ENCODE assay signal across 12 cellular contexts in genomic region chr1:66373072-66373685, GRCh38.
DNase-seq lines count a peak whose midpoint lies in the region; ATAC-seq lines count a peak whose summit lies in the region.
"Had no signal": no experiment of that assay in that cellular context is flagged by ENCODE, and none has a peak within 500 bp of the region (broad histone marks: within the 10 kb centered on the region; RNA-seq: fewer than 3 reads in every experiment).

No MANE protein-coding gene starts in this region.

- H3K9me3 Mint-ChIP-seq in activated naive CD8-positive, alpha-beta T cell treated with anti-CD3 and anti-CD28 coated beads, Interleukin-2, amount 50 U/mL, for 24 hours, result no peaks in the 10 kb centered on the region

- H3K4me3 Mint-ChIP-seq in activated naive CD8-positive, alpha-beta T cell treated with anti-CD3 and anti-CD28 coated beads, Interleukin-2, amount 50 U/mL, for 24 hours, result peak overlapping the region; percentile 62

- H2AFZ ChIP-seq in neuronal stem cell (ENCODE audit: low read length), result no peak overlapping the region

- no peak overlapping the region for H3K14ac ChIP-seq in neuronal stem cell (ENCODE audit: low read length)

- DNase-seq in MV-4-11 (lab: John Stamatoyannopoulos, UW) (peak; percentile 86), pons (ENCODE audit: low spot score) (peak; percentile 63), neuronal stem cell (ENCODE audit: low spot score) (no peak), mucosa of gallbladder (ENCODE audit: low spot score) (no peak), NCI-H1092 (lab: John Stamatoyannopoulos, UW) (no peak), head of caudate nucleus (no peak)
- DNase-seq in activated naive CD8-positive, alpha-beta T cell treated with anti-CD3 and anti-CD28 coated beads, Interleukin-2, amount 50 U/mL, for 24 hours, result no peak
- DNase-seq: activated gamma-delta T cell treated with Interleukin-2 at 50 U/mL for 16 hours, DMS53, NCI-H446 treated with DMSO at 0.1 percent for 48 hours, ovary had no signal

- no peak overlapping the region for H2BK120ac ChIP-seq in neuronal stem cell (ENCODE audit: low read depth, low read length)

- H2BK12ac ChIP-seq in neuronal stem cell (ENCODE audit: low read length), result no peak overlapping the region

- H2AK5ac ChIP-seq in neuronal stem cell (ENCODE audit: low read depth, low read length), result no peak overlapping the region

- no peaks in the 10 kb centered on the region for H3K27me3 Mint-ChIP-seq in activated naive CD8-positive, alpha-beta T cell treated with anti-CD3 and anti-CD28 coated beads, Interleukin-2, amount 50 U/mL, for 24 hours

- intact Hi-C loops in head of caudate nucleus (cut with DNase I), result loop anchor here (10.0 kb wide), 1 partner anchor 72 kb away; no protein-coding TSS in a partner anchor

- H3K79me1 ChIP-seq in neuronal stem cell (ENCODE audit: low read depth, low read length), result no peaks in the 10 kb centered on the region

- H4K8ac ChIP-seq in neuronal stem cell (ENCODE audit: low read depth, low read length), result no peak overlapping the region

- no peak overlapping the region for H3K4ac ChIP-seq in neuronal stem cell (ENCODE audit: low read length)

- no peak overlapping the region for H3K9ac ChIP-seq in neuronal stem cell (ENCODE audit: low read depth, low read length, poor library complexity)

- H3K36me3 ChIP-seq in neuronal stem cell (replicated peaks in 1 of 2; ENCODE audit: control insufficient read depth in 2 of 2, insufficient read depth in 2 of 2, low read length in 2 of 2), result peaks cover 9 to 64% of the 10 kb centered on the region in 2 donors
- H3K36me3 ChIP-seq: ovary had no signal

- H4K91ac ChIP-seq in neuronal stem cell (ENCODE audit: low read depth, low read length, poor library complexity), result no peak overlapping the region

- H3K18ac ChIP-seq in neuronal stem cell (ENCODE audit: low read length), result no peak overlapping the region

- ATAC-seq in activated naive CD8-positive, alpha-beta T cell treated with anti-CD3 and anti-CD28 coated beads, Interleukin-2, amount 50 U/mL, for 24 hours, result no peak

- H2BK5ac ChIP-seq in neuronal stem cell (ENCODE audit: low read length), result no peak overlapping the region

- H3K4me2 ChIP-seq in neuronal stem cell (ENCODE audit: insufficient read depth, low read length, poor library complexity, severe bottlenecking), result no peak overlapping the region

- WGBS in neuronal stem cell (ENCODE audit: extremely low coverage in 2 of 2, insufficient read length in 2 of 2, insufficient replicate concordance in 1 of 2), 2 donors, result no CpG with 5 or more reads among the region's 6 CpGs

- H3K27ac Mint-ChIP-seq in activated naive CD8-positive, alpha-beta T cell treated with anti-CD3 and anti-CD28 coated beads, Interleukin-2, amount 50 U/mL, for 24 hours, result peak overlapping the region; percentile 95

- H3K4me1 ChIP-seq in neuronal stem cell (ENCODE audit: control insufficient read depth in 2 of 2, insufficient read depth in 1 of 2, low read depth in 1 of 2, low read length in 2 of 2), result peaks cover 6 to 14% of the 10 kb centered on the region in 2 donors

- H3K9me3 ChIP-seq in neuronal stem cell (replicated peaks in 1 of 2; ENCODE audit: control insufficient read depth in 2 of 2, insufficient read depth in 1 of 2, low read depth in 1 of 2, low read length in 2 of 2), result no peaks in the 10 kb centered on the region
- H3K9me3 ChIP-seq: ovary had no signal

- H3K36me3 Mint-ChIP-seq in activated naive CD8-positive, alpha-beta T cell treated with anti-CD3 and anti-CD28 coated beads, Interleukin-2, amount 50 U/mL, for 24 hours (ENCODE audit: low read depth), result peaks cover 40% of the 10 kb centered on the region

- no peak overlapping the region for H2BK15ac ChIP-seq in neuronal stem cell (ENCODE audit: low read length)

- H3K4me3 ChIP-seq in GM08714 (ENCODE audit: low read length), result peak overlapping the region; percentile 5; the same call in 1 of the 2 replicates
- no peak overlapping the region for H3K4me3 ChIP-seq in neuronal stem cell (ENCODE audit: low read length in 2 of 2)
- H3K4me3 ChIP-seq: ovary had no signal

- no peak overlapping the region for H3K23ac ChIP-seq in neuronal stem cell (ENCODE audit: low read depth, low read length, poor library complexity)

- no peak overlapping the region for H3K27ac ChIP-seq in neuronal stem cell (replicated peaks; ENCODE audit: low read length)
- H3K27ac ChIP-seq: ovary had no signal

- no peaks in the 10 kb centered on the region for H3K27me3 ChIP-seq in neuronal stem cell (ENCODE audit: control insufficient read depth in 3 of 3, insufficient read depth in 3 of 3, low read depth in 1 of 3, low read length in 3 of 3)
- H3K27me3 ChIP-seq: ovary had no signal

- peaks cover 86% of the 10 kb centered on the region for H3K4me1 Mint-ChIP-seq in activated naive CD8-positive, alpha-beta T cell treated with anti-CD3 and anti-CD28 coated beads, Interleukin-2, amount 50 U/mL, for 24 hours

Comparison
In these comparisons a context has a peak if more than half of its experiments do, and no peak if none do; other contexts are left out.
1. DNase-seq: peak in MV-4-11 (single experiment) and pons (single experiment); none in activated naive CD8-positive, alpha-beta T cell treated with anti-CD3 and anti-CD28 coated beads, Interleukin-2, amount 50 U/mL, for 24 hours (single experiment), neuronal stem cell (single experiment), mucosa of gallbladder (single experiment), NCI-H1092 (single experiment) and head of caudate nucleus (0 of 42).